10 cellular contexts compared by ENCODE assay signal in the genomic region with DNA sequence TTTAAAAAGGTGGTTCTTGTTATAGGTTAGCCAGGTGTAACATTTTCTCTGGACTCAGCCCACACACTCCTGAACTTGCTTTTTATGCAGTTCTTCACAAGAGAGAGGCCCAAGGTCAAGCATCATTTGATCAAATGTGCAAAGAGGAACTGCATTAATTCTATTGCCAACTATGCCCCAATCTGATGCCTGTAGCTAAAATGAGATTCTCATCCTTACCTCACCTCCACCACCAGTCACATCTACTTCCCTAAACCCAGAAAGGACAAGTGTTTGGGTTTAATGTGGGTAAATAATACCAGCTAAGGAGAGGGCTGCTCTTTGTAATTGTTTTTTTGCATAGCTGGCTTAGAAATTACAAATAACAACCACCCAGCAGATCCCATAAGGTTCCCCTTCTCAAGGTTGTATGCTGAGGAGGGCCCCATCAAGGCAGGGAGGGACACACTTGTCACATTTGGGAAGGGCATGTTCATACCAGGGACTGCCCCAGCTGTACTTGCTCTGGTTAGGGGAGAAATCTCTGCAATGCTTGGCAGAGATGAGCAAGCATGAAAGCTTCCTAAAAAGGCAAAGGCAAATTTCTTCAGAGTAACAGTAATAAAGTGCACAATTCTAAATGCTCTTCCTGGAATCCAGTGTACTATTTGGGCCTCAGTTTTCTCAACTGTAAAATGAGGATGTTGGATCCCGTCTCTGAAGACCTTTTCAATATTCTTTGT.
A peak's percentile ranks its signal among the peaks of the same experiment; 100 is the strongest.
DNase-seq lines count a peak whose midpoint lies in the region; ATAC-seq, FAIRE-seq and TF ChIP-seq lines count a peak whose summit lies in the region.
"Had no signal": no experiment of that assay in that cellular context is flagged by ENCODE, and none has a peak within 500 bp of the region (broad histone marks: within the 10 kb centered on the region; RNA-seq: fewer than 3 reads in every experiment).

No MANE protein-coding gene starts in this region.

- peak overlapping the region; percentile 72 for H3K4me3 Mint-ChIP-seq in activated T-helper 1 cell treated with anti-CD3 and anti-CD28 coated beads, Interleukin-12 subunit alpha, Interleukin-12 subunit beta, Interleukin-2, Interleukin-4 antibody, amounts not matched to agents 30 ng/mL and 10 ng/mL and 1 ng/mL, durations not matched to agents 14 hours and 24 hours and 36 hours
- H3K4me3 Mint-ChIP-seq in endodermal cell, result no peak overlapping the region

- H3K4me3 ChIP-seq in heart right ventricle (no peak overlapping the region), lower lobe of right lung (no peak overlapping the region), upper lobe of right lung (no peak overlapping the region), endodermal cell (ENCODE audit: low read length) (no peak overlapping the region)
- H3K4me3 ChIP-seq: K562 had no signal

- H3K9ac ChIP-seq in endodermal cell (ENCODE audit: extremely low read depth, low read length, poor library complexity, severe bottlenecking), result no peak overlapping the region

- 81 to 94% methylated on average over 1 of the region's 1 CpG for WGBS in heart right ventricle, 2 donors
- 80 to 100% methylated on average over 1 of the region's 1 CpG for WGBS in endodermal cell (ENCODE audit: insufficient coverage in 1 of 2, insufficient read length in 1 of 2), 2 experiments

- peaks cover 80% of the 10 kb centered on the region for H3K36me3 Mint-ChIP-seq in activated T-helper 1 cell treated with anti-CD3 and anti-CD28 coated beads, Interleukin-12 subunit alpha, Interleukin-12 subunit beta, Interleukin-2, Interleukin-4 antibody, amounts not matched to agents 30 ng/mL and 10 ng/mL and 1 ng/mL, durations not matched to agents 14 hours and 24 hours and 36 hours (ENCODE audit: low read depth)
- H3K36me3 Mint-ChIP-seq in endodermal cell (ENCODE audit: low read depth), result peaks cover 40% of the 10 kb centered on the region

- H3K27me3 ChIP-seq in heart right ventricle (no peaks in the 10 kb centered on the region), lower lobe of right lung (ENCODE audit: low read depth) (no peaks in the 10 kb centered on the region), upper lobe of right lung (no peaks in the 10 kb centered on the region), endodermal cell (ENCODE audit: control insufficient read depth, insufficient read depth, low read length, poor library complexity, severe bottlenecking) (no peaks in the 10 kb centered on the region)

- no peaks in the 10 kb centered on the region for H3K27me3 Mint-ChIP-seq in activated T-helper 1 cell treated with anti-CD3 and anti-CD28 coated beads, Interleukin-12 subunit alpha, Interleukin-12 subunit beta, Interleukin-2, Interleukin-4 antibody, amounts not matched to agents 30 ng/mL and 10 ng/mL and 1 ng/mL, durations not matched to agents 14 hours and 24 hours and 36 hours (ENCODE audit: insufficient read depth)
- H3K27me3 Mint-ChIP-seq in endodermal cell (ENCODE audit: insufficient read depth), result no peaks in the 10 kb centered on the region

- H3K9me3 ChIP-seq in heart right ventricle (no peaks in the 10 kb centered on the region), lower lobe of right lung (no peaks in the 10 kb centered on the region), upper lobe of right lung (no peaks in the 10 kb centered on the region), endodermal cell (ENCODE audit: control insufficient read depth, low read length) (no peaks in the 10 kb centered on the region)

- peak in 1 of 8 donors; percentile 28 for ATAC-seq in heart right ventricle
- ATAC-seq in Right ventricle myocardium inferior, result no peak
- peak in 1 of 2 donors; percentile 29 for ATAC-seq in lower lobe of right lung
- ATAC-seq in upper lobe of right lung, result peak; percentile 13
- ATAC-seq: K562 had no signal

- H3K27ac ChIP-seq in heart right ventricle (peak overlapping the region in 9 of 10 donors; percentile 51 to 83 (median 65)), lower lobe of right lung (peak overlapping the region; percentile 66), upper lobe of right lung (peak overlapping the region; percentile 76), endodermal cell (ENCODE audit: low read depth, low read length) (no peak overlapping the region)

- intact Hi-C loops in heart right ventricle (cut with DNase I) (loop anchor here in 6 of 10 donors (5.0 to 10.0 kb wide), 6 partner anchors 55 to 388 kb away; partner anchors contain the start of gene TGFBR2 (in 3 of the 6)), Right ventricle myocardium inferior (cut with DNase I) (loop anchor here (5.0 kb wide), 1 partner anchor 75 kb away; the partner anchor contains the start of gene TGFBR2), lower lobe of right lung (cut with DNase I) (no loop called here), upper lobe of right lung (cut with DNase I) (no loop called here)
- intact Hi-C loops in activated T-helper 1 cell treated with anti-CD3 and anti-CD28 coated beads, Interleukin-12 subunit alpha, Interleukin-12 subunit beta, Interleukin-2, Interleukin-4 antibody, amounts not matched to agents 30 ng/mL and 10 ng/mL and 1 ng/mL, durations not matched to agents 14 hours and 24 hours and 36 hours (cut with micrococcal nuclease), result no loop called here

- peaks cover 4% of the 10 kb centered on the region for H3K9me3 Mint-ChIP-seq in activated T-helper 1 cell treated with anti-CD3 and anti-CD28 coated beads, Interleukin-12 subunit alpha, Interleukin-12 subunit beta, Interleukin-2, Interleukin-4 antibody, amounts not matched to agents 30 ng/mL and 10 ng/mL and 1 ng/mL, durations not matched to agents 14 hours and 24 hours and 36 hours
- no peaks in the 10 kb centered on the region for H3K9me3 Mint-ChIP-seq in endodermal cell

- no peak for DNase-seq in heart right ventricle
- no peak for DNase-seq in Right ventricle myocardium inferior (ENCODE audit: missing footprints)
- no peak for DNase-seq in activated T-helper 1 cell treated with anti-CD3 and anti-CD28 coated beads, Interleukin-12 subunit alpha, Interleukin-12 subunit beta, Interleukin-2, Interleukin-4 antibody, amounts not matched to agents 30 ng/mL and 10 ng/mL and 1 ng/mL, durations not matched to agents 14 hours and 24 hours and 36 hours (ENCODE audit: low spot score)
- DNase-seq in lower lobe of right lung, result no peak
- no peak for DNase-seq in upper lobe of right lung
- no peak for DNase-seq in frontal cortex (ENCODE audit: low spot score in 2 of 2)
- DNase-seq in endodermal cell, result no peak
- DNase-seq in SK-N-DZ (ENCODE audit: low spot score), result no peak
- DNase-seq: mesendoderm had no signal

- peak overlapping the region; percentile 64 for H3K27ac Mint-ChIP-seq in activated T-helper 1 cell treated with anti-CD3 and anti-CD28 coated beads, Interleukin-12 subunit alpha, Interleukin-12 subunit beta, Interleukin-2, Interleukin-4 antibody, amounts not matched to agents 30 ng/mL and 10 ng/mL and 1 ng/mL, durations not matched to agents 14 hours and 24 hours and 36 hours
- H3K27ac Mint-ChIP-seq in endodermal cell, result no peak overlapping the region

- TF ChIP-seq CTCF in heart right ventricle (IDR thresholded peaks at IDR 0.05) (no peak), lower lobe of right lung (IDR thresholded peaks at IDR 0.05) (no peak), upper lobe of right lung (IDR thresholded peaks at IDR 0.05) (no peak), endodermal cell (conservative IDR thresholded peaks at IDR 0.05) (no peak)

- H3K36me3 ChIP-seq in heart right ventricle (peaks cover 0 to 89% (median 21%) of the 10 kb centered on the region in 9 donors), lower lobe of right lung (peaks cover 59% of the 10 kb centered on the region), upper lobe of right lung (peaks cover 54% of the 10 kb centered on the region), endodermal cell (ENCODE audit: control insufficient read depth, insufficient read depth, low read length) (peaks cover 41% of the 10 kb centered on the region)

- no peak for FAIRE-seq in frontal cortex (lab: Jason Lieb, UNC)
- FAIRE-seq: K562 had no signal

- H3K4me1 ChIP-seq in heart right ventricle (peaks cover 17 to 97% (median 90%) of the 10 kb centered on the region in 9 donors), lower lobe of right lung (peaks cover 80% of the 10 kb centered on the region), upper lobe of right lung (peaks cover 71% of the 10 kb centered on the region), endodermal cell (ENCODE audit: control insufficient read depth, insufficient read depth, low read length) (peaks cover 7% of the 10 kb centered on the region)

- H3K4me1 Mint-ChIP-seq in activated T-helper 1 cell treated with anti-CD3 and anti-CD28 coated beads, Interleukin-12 subunit alpha, Interleukin-12 subunit beta, Interleukin-2, Interleukin-4 antibody, amounts not matched to agents 30 ng/mL and 10 ng/mL and 1 ng/mL, durations not matched to agents 14 hours and 24 hours and 36 hours (ENCODE audit: low read depth), result peaks cover 93% of the 10 kb centered on the region
- H3K4me1 Mint-ChIP-seq in endodermal cell, result peaks cover 33% of the 10 kb centered on the region

Comparison
In these comparisons a context has a peak if more than half of its experiments do, and no peak if none do; other contexts are left out.
1. intact Hi-C loops: an anchor here in heart right ventricle (5.0 to 10.0 kb wide) and Right ventricle myocardium inferior (5.0 kb wide); none called in activated T-helper 1 cell treated with anti-CD3 and anti-CD28 coated beads, Interleukin-12 subunit alpha, Interleukin-12 subunit beta, Interleukin-2, Interleukin-4 antibody, amounts not matched to agents 30 ng/mL and 10 ng/mL and 1 ng/mL, durations not matched to agents 14 hours and 24 hours and 36 hours, lower lobe of right lung and upper lobe of right lung.